8 cellular contexts compared by ENCODE assay signal in the genomic region with DNA sequence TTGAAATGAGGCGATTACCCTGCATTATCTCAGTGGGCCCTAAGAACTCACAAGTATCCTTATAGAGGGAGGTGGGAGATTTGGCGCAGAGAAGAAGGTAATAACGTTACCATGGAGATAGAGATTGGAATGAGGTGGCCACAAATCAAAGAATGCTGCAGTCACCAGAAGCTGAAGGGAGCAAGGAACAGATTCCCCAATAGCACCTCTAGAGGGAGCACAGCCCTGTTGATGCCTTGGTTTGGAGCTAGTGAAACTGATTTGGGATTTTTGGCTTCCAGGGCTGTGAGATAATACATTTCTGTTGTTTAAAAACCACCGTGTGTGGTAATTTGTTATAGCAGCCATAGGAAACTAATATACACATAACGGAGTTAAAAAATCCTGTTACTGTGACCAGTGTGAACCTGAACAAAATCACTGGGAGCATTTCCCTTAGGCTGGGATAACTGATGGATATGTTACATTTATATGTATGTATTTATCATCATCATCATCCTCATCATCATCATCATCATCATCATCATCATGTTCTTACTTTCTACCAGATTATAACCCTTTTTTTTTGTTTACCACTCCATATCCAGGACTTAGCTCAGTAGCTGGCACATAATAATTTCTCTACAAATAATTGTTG.
A peak's percentile ranks its signal among the peaks of the same experiment; 100 is the strongest.
DNase-seq lines count a peak whose midpoint lies in the region; ATAC-seq, FAIRE-seq and TF ChIP-seq lines count a peak whose summit lies in the region.

No MANE protein-coding gene starts in this region.

- TF ChIP-seq CTCF in AG04449 (IDR thresholded peaks at IDR 0.05; ENCODE audit: insufficient read depth, low read length, missing control alignments) (peak; percentile 86), endothelial cell of umbilical vein (IDR thresholded peaks at IDR 0.05; ENCODE audit: extremely low read depth in 1 of 2, insufficient read depth in 1 of 2, low read depth in 1 of 2, low read length in 2 of 2) (peak; percentile 66 to 83), neural cell (IDR thresholded peaks at IDR 0.05; ENCODE audit: poor library complexity, severe bottlenecking) (peak; percentile 65)

- no peaks in the 10 kb centered on the region for H3K9me1 ChIP-seq in endothelial cell of umbilical vein (replicated peaks; ENCODE audit: control insufficient read depth, extremely low read depth, insufficient read depth, low read length)

- H2AFZ ChIP-seq in endothelial cell of umbilical vein (ENCODE audit: low read depth, low read length), result no peak overlapping the region
- H2AFZ ChIP-seq in neural cell (ENCODE audit: low read depth, low read length), result no peak overlapping the region

- no peaks in the 10 kb centered on the region for H3F3A ChIP-seq in neural cell (ENCODE audit: insufficient read depth, low read length, poor library complexity, severe bottlenecking)

- no TSS peak for BruUV-seq in endothelial cell of umbilical vein (replicated peaks; lab: Mats Ljungman, UMichigan)

- H3K4me3 ChIP-seq in AG04449 (ENCODE audit: low read depth, low read length) (no peak overlapping the region), endothelial cell of umbilical vein (replicated peaks in 1 of 3; ENCODE audit: insufficient read depth in 1 of 3, low read depth in 1 of 3, low read length in 3 of 3) (no peak overlapping the region), neural cell (ENCODE audit: low read length) (no peak overlapping the region)

- peak; percentile 70 for FAIRE-seq in endothelial cell of umbilical vein (lab: Jason Lieb, UNC)

- no peak overlapping the region for H3K9ac ChIP-seq in endothelial cell of umbilical vein (replicated peaks; ENCODE audit: extremely low read depth, insufficient read depth, low read length)
- no peak overlapping the region for H3K9ac ChIP-seq in neural cell (ENCODE audit: low read length)

- H4K20me1 ChIP-seq in endothelial cell of umbilical vein (replicated peaks; ENCODE audit: control insufficient read depth, extremely low read depth, insufficient read depth, low read length) (no peaks in the 10 kb centered on the region), neural cell (ENCODE audit: insufficient read depth) (no peaks in the 10 kb centered on the region)

- no peak overlapping the region for H3K4me3 Mint-ChIP-seq in stimulated activated naive B cell treated with anti-CD40 and anti-IgM and Interleukin-4, amounts not matched to agents 10 μg/mL and 1 μg/mL and 100 μg/mL, for 72 hours

- H3K4me2 ChIP-seq in endothelial cell of umbilical vein (ENCODE audit: insufficient read depth, low read length) (no peak overlapping the region), neural cell (ENCODE audit: low read length) (no peak overlapping the region)

- H3K9me3 Mint-ChIP-seq in stimulated activated naive B cell treated with anti-CD40 and anti-IgM and Interleukin-4, amounts not matched to agents 10 μg/mL and 1 μg/mL and 100 μg/mL, for 72 hours, result peaks cover 0 to 3% of the 10 kb centered on the region in 2 donors

- H3K36me3 Mint-ChIP-seq in stimulated activated naive B cell treated with anti-CD40 and anti-IgM and Interleukin-4, amounts not matched to agents 10 μg/mL and 1 μg/mL and 100 μg/mL, for 72 hours, result no peaks in the 10 kb centered on the region

- H3K9me3 ChIP-seq in endothelial cell of umbilical vein (replicated peaks; ENCODE audit: control insufficient read depth, insufficient read depth, low read length) (no peaks in the 10 kb centered on the region), neural cell (ENCODE audit: low read length) (no peaks in the 10 kb centered on the region)

- TF ChIP-seq EP300 in neural cell (conservative IDR thresholded peaks at IDR 0.05; ENCODE audit: poor library complexity, severe bottlenecking), result no peak

- H3K36me3 ChIP-seq in endothelial cell of umbilical vein (ENCODE audit: control insufficient read depth in 2 of 2, extremely low read depth in 1 of 2, insufficient read depth in 2 of 2, low read length in 2 of 2) (no peaks in the 10 kb centered on the region), neural cell (ENCODE audit: insufficient read depth, low read length) (no peaks in the 10 kb centered on the region)

- POLR2A ChIA-PET in AG04449 (lab: Yijun Ruan, JAX), result no interaction called here
- POLR2A ChIA-PET in endothelial cell of umbilical vein (lab: Charles Lee), result no interaction called here

- no peak for TF ChIP-seq POLR2A in endothelial cell of umbilical vein (IDR thresholded peaks at IDR 0.05; ENCODE audit: low read depth, low read length)

- ATAC-seq in GM18868 (IDR thresholded peaks at IDR 0.05; ENCODE audit: unreplicated experiment), result peak; percentile 71
- peak; percentile 49 for ATAC-seq in HG03460 (IDR thresholded peaks at IDR 0.05; ENCODE audit: unreplicated experiment)
- ATAC-seq in GM18870 (IDR thresholded peaks at IDR 0.05; ENCODE audit: unreplicated experiment), result no peak
- no peak for ATAC-seq in stimulated activated naive B cell treated with anti-CD40 and anti-IgM and Interleukin-4, amounts not matched to agents 10 μg/mL and 1 μg/mL and 100 μg/mL, for 72 hours (replicated peaks)

- H3K4me1 Mint-ChIP-seq in stimulated activated naive B cell treated with anti-CD40 and anti-IgM and Interleukin-4, amounts not matched to agents 10 μg/mL and 1 μg/mL and 100 μg/mL, for 72 hours, result no peaks in the 10 kb centered on the region

- CTCF ChIA-PET in AG04449 (lab: Yijun Ruan, JAX) (interaction anchor here (0.5 to 4.0 kb wide), 28 partner anchors 9 to 517 kb away, joined by 3 to 47 read pairs (median 4); no protein-coding TSS in a partner anchor), endothelial cell of umbilical vein (lab: Charles Lee) (interaction anchor here (0.6 to 5.0 kb wide), 43 partner anchors 9 to 643 kb away, joined by 3 to 123 read pairs (median 4); no protein-coding TSS in a partner anchor)

- H3K79me2 ChIP-seq in endothelial cell of umbilical vein (ENCODE audit: control insufficient read depth, insufficient read depth, low read length) (no peaks in the 10 kb centered on the region), neural cell (replicated peaks; ENCODE audit: insufficient read depth, low read length) (no peaks in the 10 kb centered on the region)

- no peaks in the 10 kb centered on the region for H3K4me1 ChIP-seq in endothelial cell of umbilical vein (ENCODE audit: control insufficient read depth, extremely low read depth, insufficient read depth, low read length)

- dilution Hi-C loops in endothelial cell of umbilical vein (cut with MboI; ENCODE audit: extremely low pct_ligation_motif_present, low sequenced_read_pairs), result no loop called here

- no peaks in the 10 kb centered on the region for H3K9me2 ChIP-seq in neural cell (ENCODE audit: insufficient read depth, low read length)

- no peak overlapping the region for H3K27ac Mint-ChIP-seq in stimulated activated naive B cell treated with anti-CD40 and anti-IgM and Interleukin-4, amounts not matched to agents 10 μg/mL and 1 μg/mL and 100 μg/mL, for 72 hours

- H3K27me3 ChIP-seq in endothelial cell of umbilical vein (ENCODE audit: control insufficient read depth in 2 of 2, insufficient read depth in 2 of 2, low read length in 2 of 2) (no peaks in the 10 kb centered on the region), neural cell (ENCODE audit: insufficient read depth, low read depth, low read length) (no peaks in the 10 kb centered on the region)

- no peaks in the 10 kb centered on the region for H3K27me3 Mint-ChIP-seq in stimulated activated naive B cell treated with anti-CD40 and anti-IgM and Interleukin-4, amounts not matched to agents 10 μg/mL and 1 μg/mL and 100 μg/mL, for 72 hours

- intact Hi-C loops in endothelial cell of umbilical vein (cut with micrococcal nuclease), result loop anchor here (1.0 kb wide), 3 partner anchors 292 to 421 kb away; no protein-coding TSS in a partner anchor

- peak; percentile 59 for TF ChIP-seq RAD21 in neural cell (conservative IDR thresholded peaks at IDR 0.05)

- H3K27ac ChIP-seq in endothelial cell of umbilical vein (ENCODE audit: insufficient read depth, low read depth, low read length), result no peak overlapping the region
- H3K27ac ChIP-seq in neural cell (ENCODE audit: low read length), result no peak overlapping the region

- DNase-seq in AG04449 (ENCODE audit: low read depth, low spot score), result peak; percentile 16
- DNase-seq in NCI-H82 treated with DMSO at 0.1 percent for 48 hours (lab: John Stamatoyannopoulos, UW; ENCODE audit: unreplicated experiment), result peak; percentile 3
- peak; percentile 36 for DNase-seq in endothelial cell of umbilical vein (ENCODE audit: low read depth, low spot score)
- DNase-seq in stimulated activated naive B cell treated with anti-CD40 and anti-IgM and Interleukin-4, amounts not matched to agents 10 μg/mL and 1 μg/mL and 100 μg/mL, for 72 hours, result no peak

TF ChIP-seq in endothelial cell of umbilical vein, 7 proteins besides CTCF, POLR2A, EP300 and RAD21:
- TF ChIP-seq MYC (IDR thresholded peaks at IDR 0.05; ENCODE audit: low read depth, low read length), result no peak
- TF ChIP-seq, protein P1, sequence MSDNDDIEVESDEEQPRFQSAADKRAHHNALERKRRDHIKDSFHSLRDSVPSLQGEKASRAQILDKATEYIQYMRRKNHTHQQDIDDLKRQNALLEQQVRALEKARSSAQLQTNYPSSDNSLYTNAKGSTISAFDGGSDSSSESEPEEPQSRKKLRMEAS (IDR thresholded peaks at IDR 0.05; ENCODE audit: insufficient read depth, insufficient read length), result no peak
- TF ChIP-seq EZH2 (IDR thresholded peaks at IDR 0.05; ENCODE audit: borderline replicate concordance, low read depth, low read length, severe bottlenecking), result no peak
- no peak for TF ChIP-seq GATA2 (IDR thresholded peaks at IDR 0.05; ENCODE audit: insufficient read depth, insufficient read length, low read depth, low read length)
- TF ChIP-seq POLR2AphosphoS5 (IDR thresholded peaks at IDR 0.05; ENCODE audit: insufficient read depth, low read depth, low read length), result no peak
- no peak for TF ChIP-seq FOS (IDR thresholded peaks at IDR 0.05; ENCODE audit: borderline replicate concordance, insufficient read depth, low read length)
- TF ChIP-seq JUN (IDR thresholded peaks at IDR 0.05; ENCODE audit: borderline replicate concordance, insufficient read depth, insufficient read length, low read depth), result no peak

TF ChIP-seq in neural cell, 6 proteins besides CTCF, POLR2A, EP300 and RAD21:
- TF ChIP-seq POLR2AphosphoS5 (IDR thresholded peaks at IDR 0.05) (no peak), SMC3 (conservative IDR thresholded peaks at IDR 0.05; ENCODE audit: poor library complexity) (peak; percentile 56), TAF1 (IDR thresholded peaks at IDR 0.05; ENCODE audit: low read depth) (no peak), MXI1 (conservative IDR thresholded peaks at IDR 0.05; ENCODE audit: poor library complexity, severe bottlenecking) (no peak)

Comparison
In these comparisons a context has a peak if more than half of its experiments do, and no peak if none do; other contexts are left out.
1. ATAC-seq: peak in GM18868 (single experiment) and HG03460 (single experiment); none in GM18870 (single experiment) and stimulated activated naive B cell treated with anti-CD40 and anti-IgM and Interleukin-4, amounts not matched to agents 10 μg/mL and 1 μg/mL and 100 μg/mL, for 72 hours (0 of 2).
2. Peak in every context shown above with its lines, with median percentiles within 50 percentile points of each other: CTCF ChIP-seq.